In genomic region chr5:146446861-146447733, GRCh38 we compare ENCODE assay signal across 8 cellular contexts. TPM values are rescaled to one million over a fixed set of nuclear protein-coding genes. Genes with fewer than 3 reads are reported as not detected.
A peak's percentile ranks its signal among the peaks of the same experiment; 100 is the strongest.
DNase-seq lines count a peak whose midpoint lies in the region; ATAC-seq and TF ChIP-seq lines count a peak whose summit lies in the region.

Gene TCERG1, plus strand, starts transcription at chr5:146447333. Its CDS starts 17 bp downstream, at chr5:146447350.

- H3K36me3 Mint-ChIP-seq in chondrocyte (ENCODE audit: low read depth), result peaks cover 2% of the 10 kb centered on the region

- H3K36me3 ChIP-seq in kidney epithelial cell (ENCODE audit: control insufficient read depth, insufficient read depth, low read length), result no peaks in the 10 kb centered on the region

- H3K9me3 Mint-ChIP-seq in chondrocyte (ENCODE audit: low read depth), result no peaks in the 10 kb centered on the region

- DNase-seq in AG20443 (ENCODE audit: low spot score) (peak; percentile 94), NCI-H460 (ENCODE audit: extremely low read depth, low read depth) (peak; percentile 100), chondrocyte (ENCODE audit: low spot score) (peak; percentile 99), kidney epithelial cell (ENCODE audit: low read depth) (peak; percentile 98)
- peak; percentile 94 for DNase-seq in activated CD4-positive, alpha-beta T cell treated with anti-CD3 and anti-CD28 coated beads for 1 hour
- DNase-seq in stimulated activated CD4-positive, alpha-beta T cell treated with anti-CD3 and anti-CD28 coated beads, Interleukin-1b, Interleukin-23, amount 100 ng/mL, for 1 hour (ENCODE audit: low read depth in 2 of 2), result peak; percentile 91 to 93

- peak within 1 kb of the TSS; percentile 97 for H3K4me3 Mint-ChIP-seq in chondrocyte (ENCODE audit: unreplicated experiment)

- peak; percentile 94 for ATAC-seq in GM19035 (IDR thresholded peaks at IDR 0.05; ENCODE audit: unreplicated experiment)
- peak; percentile 99 for ATAC-seq in HG03378 (IDR thresholded peaks at IDR 0.05; ENCODE audit: unreplicated experiment)

- peak within 1 kb of the TSS; percentile 76 for H3K4me3 ChIP-seq in kidney epithelial cell (ENCODE audit: low read depth, low read length)

- H3K27me3 ChIP-seq in kidney epithelial cell (ENCODE audit: control insufficient read depth, insufficient read depth, low read length), result no peaks in the 10 kb centered on the region

- peak within 1 kb of the TSS; percentile 99 for H3K27ac Mint-ChIP-seq in chondrocyte (ENCODE audit: unreplicated experiment)

- H3K4me1 Mint-ChIP-seq in chondrocyte (ENCODE audit: low read depth), result peaks cover 28% of the 10 kb centered on the region

- TF ChIP-seq CTCF in chondrocyte (IDR thresholded peaks at IDR 0.05), result peak; percentile 88
- TF ChIP-seq CTCF in kidney epithelial cell (IDR thresholded peaks at IDR 0.05; ENCODE audit: insufficient read depth, low read length, poor library complexity, severe bottlenecking), result peak; percentile 81

- no peaks in the 10 kb centered on the region for H3K27me3 Mint-ChIP-seq in chondrocyte (ENCODE audit: low read depth)

RNA-seq across cellular contexts. Expression of gene TCERG1, which starts in this region (rescaled TPM):
- 75.6 and 94.8 TPM in 2 replicates for total RNA-seq in NCI-H460 (2014; rRNA removed; shearing (Covaris generic))
- 183 and 287 TPM in 2 replicates for polyA plus RNA-seq in NCI-H460 (2014; cell fraction: nucleus; rRNA removed)
- total RNA-seq in chondrocyte (38.9 to 50.2 TPM (median 40.5 TPM) in 3 replicates), kidney epithelial cell (50.1 and 55.0 TPM in 2 replicates)

Comparison
In these comparisons a context has a peak if more than half of its experiments do, and no peak if none do; other contexts are left out.
1. Peak in every context shown above with its lines: DNase-seq, ATAC-seq and H3K4me3 ChIP-seq.